ENCODE assay signal across 17 cellular contexts in the genomic region with DNA sequence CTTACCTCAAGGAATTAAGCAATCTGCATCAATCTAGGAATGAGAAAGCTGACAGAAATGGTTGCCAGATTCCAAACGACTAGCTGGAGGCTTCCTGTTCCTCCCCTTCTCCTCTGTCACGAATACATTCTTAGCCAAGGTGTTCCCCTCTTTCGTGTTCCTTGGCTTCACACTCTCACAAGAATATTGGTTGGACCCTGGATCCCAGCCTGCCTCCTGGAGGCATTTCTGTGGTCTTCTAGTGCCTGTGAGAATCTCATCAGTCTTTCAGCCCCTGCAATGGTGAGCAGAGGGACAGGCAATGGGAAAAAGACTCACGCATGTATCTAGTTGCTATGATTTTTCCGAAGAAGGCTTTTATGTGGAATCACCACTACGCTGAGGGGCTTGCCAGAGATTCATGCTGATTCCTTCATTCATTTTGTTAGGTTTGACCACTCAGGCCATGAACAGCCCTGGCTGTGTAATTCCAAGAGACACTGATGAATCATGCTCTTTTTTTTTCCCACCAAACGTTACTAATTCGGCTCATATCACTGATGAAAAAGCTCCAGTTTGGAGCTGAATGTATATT. TPM values are rescaled to one million over a fixed set of nuclear protein-coding genes. Genes with fewer than 3 reads are reported as not detected.
DNase-seq lines count a peak whose midpoint lies in the region; ATAC-seq, FAIRE-seq and TF ChIP-seq lines count a peak whose summit lies in the region.
"Had no signal": no experiment of that assay in that cellular context is flagged by ENCODE, and none has a peak within 500 bp of the region (broad histone marks: within the 10 kb centered on the region; RNA-seq: fewer than 3 reads in every experiment).

No MANE protein-coding gene starts in this region.

- H3K9ac ChIP-seq in OCI-LY3 (ENCODE audit: low read length) (no peak overlapping the region), neural progenitor cell (no peak overlapping the region)

- no peaks in the 10 kb centered on the region for H3K9me3 Mint-ChIP-seq in neural progenitor cell
- H3K9me3 Mint-ChIP-seq: activated T-cell treated with anti-CD3 and anti-CD28 coated beads, Interleukin-2, amount 50 U/mL, for 72 hours had no signal

- H4K20me1 ChIP-seq in OCI-LY3 (ENCODE audit: insufficient read depth, low read length) (no peaks in the 10 kb centered on the region), neural progenitor cell (ENCODE audit: low read depth) (peaks cover 4% of the 10 kb centered on the region)

- H3K4me3 ChIP-seq in OCI-LY3 (ENCODE audit: low read length) (no peak overlapping the region), dorsolateral prefrontal cortex (peak overlapping the region in 31 of 59 donors; percentile 1 to 87 (median 73)), neural progenitor cell (no peak overlapping the region), right atrium auricular region (no peak overlapping the region)
- H3K4me3 ChIP-seq: PC-9, prostate gland, transverse colon had no signal

- peak overlapping the region; percentile 68 for H3K4me3 Mint-ChIP-seq in neural progenitor cell
- H3K4me3 Mint-ChIP-seq: activated CD4-positive, alpha-beta T cell treated with anti-CD3 and anti-CD28 coated beads for 36 hours; activated T-cell treated with anti-CD3 and anti-CD28 coated beads, Interleukin-2, amount 50 U/mL, for 72 hours; T-helper 17 cell had no signal

- H3K9me3 ChIP-seq in OCI-LY3 (ENCODE audit: insufficient read depth, low read length) = no peaks in the 10 kb centered on the region
- no peaks in the 10 kb centered on the region for H3K9me3 ChIP-seq in neural progenitor cell (ENCODE audit: low read depth)
- H3K9me3 ChIP-seq in right atrium auricular region = no peaks in the 10 kb centered on the region
- H3K9me3 ChIP-seq: prostate gland, transverse colon had no signal

- H3K4me2 ChIP-seq in OCI-LY3 (ENCODE audit: low read length) (peak overlapping the region; percentile 82; the same call in 1 of the 2 replicates), neural progenitor cell (no peak overlapping the region)
- H3K4me2 ChIP-seq: PC-9 had no signal

- peaks cover 11% of the 10 kb centered on the region for H3K27me3 Mint-ChIP-seq in neural progenitor cell (ENCODE audit: insufficient read depth, low read depth)

- ATAC-seq in HG02798 (IDR thresholded peaks at IDR 0.05; ENCODE audit: poor library complexity, unreplicated experiment) = no peak
- ATAC-seq: activated CD4-positive, alpha-beta T cell treated with anti-CD3 and anti-CD28 coated beads for 36 hours; activated T-cell treated with anti-CD3 and anti-CD28 coated beads, Interleukin-2, amount 50 U/mL, for 72 hours; T-helper 17 cell had no signal

- peaks cover 16% of the 10 kb centered on the region for H3F3A ChIP-seq in neural progenitor cell (ENCODE audit: low read depth)

- intact Hi-C loops in dorsolateral prefrontal cortex (cut with DNase I) = loop anchor here in 1 of 2 donors (5.0 kb wide), 2 partner anchors 70 to 155 kb away; no protein-coding TSS in a partner anchor

- H3K4me1 Mint-ChIP-seq in neural progenitor cell = peaks cover 36% of the 10 kb centered on the region

- peaks cover 13% of the 10 kb centered on the region for H3K79me2 ChIP-seq in OCI-LY3 (ENCODE audit: low read length)
- H3K79me2 ChIP-seq in neural progenitor cell (ENCODE audit: low read depth) = peaks cover 12% of the 10 kb centered on the region

- no peaks in the 10 kb centered on the region for H3K36me3 Mint-ChIP-seq in neural progenitor cell

- H3K36me3 ChIP-seq in OCI-LY3 (replicated peaks; ENCODE audit: low read depth, low read length) = peaks cover 6% of the 10 kb centered on the region
- H3K36me3 ChIP-seq in neural progenitor cell = no peaks in the 10 kb centered on the region
- no peaks in the 10 kb centered on the region for H3K36me3 ChIP-seq in right atrium auricular region
- H3K36me3 ChIP-seq: prostate gland, transverse colon had no signal

- peak overlapping the region; percentile 72 for H3K27ac Mint-ChIP-seq in neural progenitor cell
- H3K27ac Mint-ChIP-seq: activated CD4-positive, alpha-beta T cell treated with anti-CD3 and anti-CD28 coated beads for 36 hours; activated T-cell treated with anti-CD3 and anti-CD28 coated beads, Interleukin-2, amount 50 U/mL, for 72 hours; T-helper 17 cell had no signal

- H3K27ac ChIP-seq in OCI-LY3 (ENCODE audit: low read length) = no peak overlapping the region
- no peak overlapping the region for H3K27ac ChIP-seq in dorsolateral prefrontal cortex
- H3K27ac ChIP-seq in neural progenitor cell = no peak overlapping the region
- H3K27ac ChIP-seq in right atrium auricular region = no peak overlapping the region
- H3K27ac ChIP-seq: PC-9 had no signal

- FAIRE-seq in HTR-8/SVneo (lab: Jason Lieb, UNC) = no peak

- DNase-seq in EL (peak; percentile 65), dorsolateral prefrontal cortex (no peak), neural progenitor cell (ENCODE audit: low spot score) (no peak), HTR-8/SVneo (ENCODE audit: insufficient read length, low spot score) (no peak), activated gamma-delta T cell (lab: John Stamatoyannopoulos, UW) (no peak), right atrium auricular region (ENCODE audit: low spot score) (no peak)
- DNase-seq: activated CD4-positive, alpha-beta T cell treated with anti-CD3 and anti-CD28 coated beads for 36 hours; activated T-cell treated with anti-CD3 and anti-CD28 coated beads, Interleukin-2, amount 50 U/mL, for 72 hours; DMS79; NCI-H1417; NCI-H526; PC-9; T-helper 17 cell; transverse colon had no signal

- TF ChIP-seq CTCF in OCI-LY3 (IDR thresholded peaks at IDR 0.05; ENCODE audit: low read depth, low read length) (no peak), dorsolateral prefrontal cortex (IDR thresholded peaks at IDR 0.05 in 54 of 56, conservative IDR thresholded peaks at IDR 0.05 in 2 of 56; ENCODE audit: low read depth in 1 of 56, partially characterized antibody in 56 of 56) (no peak), neural progenitor cell (IDR thresholded peaks at IDR 0.05) (no peak), right atrium auricular region (IDR thresholded peaks at IDR 0.05) (no peak)

- H3K4me1 ChIP-seq in OCI-LY3 (ENCODE audit: low read length) (peaks cover 28% of the 10 kb centered on the region), neural progenitor cell (peaks cover 7% of the 10 kb centered on the region), right atrium auricular region (peaks cover 0 to 12% of the 10 kb centered on the region in 2 donors)

- H3K27me3 ChIP-seq in OCI-LY3 (ENCODE audit: low read depth, low read length) (no peaks in the 10 kb centered on the region), dorsolateral prefrontal cortex (no peaks in the 10 kb centered on the region), neural progenitor cell (peaks cover 11% of the 10 kb centered on the region), right atrium auricular region (no peaks in the 10 kb centered on the region)

- H2AFZ ChIP-seq in OCI-LY3 (ENCODE audit: low read depth, low read length) = no peak overlapping the region
- no peak overlapping the region for H2AFZ ChIP-seq in neural progenitor cell (replicated peaks)
- H2AFZ ChIP-seq: PC-9 had no signal

RNA-seq across cellular contexts. Expression of a gene that starts 1.6 kb away (rescaled TPM):
- total RNA-seq in dorsolateral prefrontal cortex = 10 to 100 TPM in 32 of 120 experiments, 1 to 10 TPM in 88; 2.9 to 14.9 (median 8.8) TPM
- 9.0 and 21.4 TPM in 2 replicates for total RNA-seq in neural progenitor cell (ENCODE audit: low replicate concordance)
- 1 to 10 TPM; 5.1 to 5.4 TPM for total RNA-seq in right atrium auricular region
- total RNA-seq: activated CD4-positive, alpha-beta T cell treated with anti-CD3 and anti-CD28 coated beads for 36 hours; activated T-cell treated with anti-CD3 and anti-CD28 coated beads, Interleukin-2, amount 50 U/mL, for 72 hours; T-helper 17 cell had no signal

Comparison
In these comparisons a context has a peak if more than half of its experiments do, and no peak if none do; other contexts are left out.
1. H3K4me3 ChIP-seq: peak in dorsolateral prefrontal cortex (31 of 59); none in OCI-LY3 (single experiment), neural progenitor cell (single experiment) and right atrium auricular region (0 of 2).